ENCODE assay signal across 9 cellular contexts in the genomic region with DNA sequence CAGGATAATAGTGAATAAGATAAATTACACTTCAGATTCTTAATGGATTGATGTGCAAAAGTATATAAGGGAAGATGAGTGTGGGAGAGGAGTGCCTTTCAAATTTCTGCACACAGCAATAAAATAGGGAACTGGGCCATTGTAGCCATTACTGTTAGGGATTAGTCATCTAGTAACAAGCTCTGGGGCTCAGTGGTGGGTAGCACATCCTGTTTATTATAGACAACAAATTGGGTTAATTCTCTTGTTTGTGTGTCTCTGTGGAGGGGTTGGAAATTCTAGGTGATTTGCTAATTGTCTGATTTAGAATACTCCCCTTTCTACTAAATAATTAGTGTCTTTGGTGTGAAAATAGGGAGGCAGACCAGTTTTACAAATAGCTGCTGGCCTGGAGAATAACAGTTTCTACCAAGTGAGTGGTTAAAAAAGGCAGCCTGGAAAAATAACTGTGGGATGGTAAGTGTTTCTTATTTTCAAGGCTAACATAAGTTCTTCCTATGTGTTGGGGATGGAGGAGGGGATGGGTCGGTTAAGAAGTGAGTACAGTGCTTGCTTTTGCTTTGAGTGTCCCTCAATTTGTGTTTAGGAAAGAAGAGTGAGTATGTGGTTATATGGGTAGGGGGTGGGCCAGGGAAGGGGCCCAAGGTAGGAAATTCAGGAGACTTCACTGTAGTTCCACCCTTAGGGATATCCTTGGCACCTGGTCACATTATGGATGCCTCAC. TPM values are rescaled to one million over a fixed set of nuclear protein-coding genes. Genes with fewer than 3 reads are reported as not detected.
A peak's percentile ranks its signal among the peaks of the same experiment; 100 is the strongest.
DNase-seq lines count a peak whose midpoint lies in the region; ATAC-seq and TF ChIP-seq lines count a peak whose summit lies in the region.
"Had no signal": no experiment of that assay in that cellular context is flagged by ENCODE, and none has a peak within 500 bp of the region (broad histone marks: within the 10 kb centered on the region; RNA-seq: fewer than 3 reads in every experiment).

No MANE protein-coding gene starts in this region.

- no peak overlapping the region for H3K4me3 ChIP-seq in fibroblast of pulmonary artery (replicated peaks; ENCODE audit: low read depth, low read length)
- H3K4me3 ChIP-seq: mucosa of descending colon had no signal

- peak; percentile 24 for DNase-seq in HCEC 1CT
- DNase-seq in Kasumi-1 (lab: John Stamatoyannopoulos, UW): peak; percentile 61 to 85
- peak; percentile 8 for DNase-seq in fibroblast of pulmonary artery (ENCODE audit: low read depth)
- no peak for DNase-seq in epidermal melanocyte (ENCODE audit: insufficient read length, low spot score)
- no peak for DNase-seq in stimulated activated CD8-positive, alpha-beta memory T cell treated with anti-CD3 and anti-CD28 coated beads, Interleukin-4, amount 100 ng/mL, for 48 hours
- no peak for DNase-seq in left lobe of liver (ENCODE audit: low spot score)
- DNase-seq in stimulated activated CD4-positive, alpha-beta T cell treated with anti-CD3 and anti-CD28 coated beads, Interleukin-12 subunit alpha, Interleukin-12 subunit beta, amount 100 ng/mL, for 4 hours: no peak
- DNase-seq: mucosa of descending colon had no signal

- ATAC-seq in GM18868 (IDR thresholded peaks at IDR 0.05; ENCODE audit: unreplicated experiment): peak; percentile 97
- no peak for ATAC-seq in left lobe of liver
- ATAC-seq: mucosa of descending colon had no signal

- no peak for TF ChIP-seq CTCF in fibroblast of pulmonary artery (IDR thresholded peaks at IDR 0.05; ENCODE audit: low read length, missing control alignments)

RNA-seq across cellular contexts. Expression of a gene that starts 43.3 kb away (rescaled TPM):
- total RNA-seq in left lobe of liver: 60.2 TPM

Comparison
In these comparisons a context has a peak if more than half of its experiments do, and no peak if none do; other contexts are left out.
1. DNase-seq: peak in HCEC 1CT (single experiment), Kasumi-1 (2 of 2) and fibroblast of pulmonary artery (single experiment); none in epidermal melanocyte (single experiment), stimulated activated CD8-positive, alpha-beta memory T cell treated with anti-CD3 and anti-CD28 coated beads, Interleukin-4, amount 100 ng/mL, for 48 hours (single experiment), left lobe of liver (single experiment) and stimulated activated CD4-positive, alpha-beta T cell treated with anti-CD3 and anti-CD28 coated beads, Interleukin-12 subunit alpha, Interleukin-12 subunit beta, amount 100 ng/mL, for 4 hours (single experiment).